In the genomic region with DNA sequence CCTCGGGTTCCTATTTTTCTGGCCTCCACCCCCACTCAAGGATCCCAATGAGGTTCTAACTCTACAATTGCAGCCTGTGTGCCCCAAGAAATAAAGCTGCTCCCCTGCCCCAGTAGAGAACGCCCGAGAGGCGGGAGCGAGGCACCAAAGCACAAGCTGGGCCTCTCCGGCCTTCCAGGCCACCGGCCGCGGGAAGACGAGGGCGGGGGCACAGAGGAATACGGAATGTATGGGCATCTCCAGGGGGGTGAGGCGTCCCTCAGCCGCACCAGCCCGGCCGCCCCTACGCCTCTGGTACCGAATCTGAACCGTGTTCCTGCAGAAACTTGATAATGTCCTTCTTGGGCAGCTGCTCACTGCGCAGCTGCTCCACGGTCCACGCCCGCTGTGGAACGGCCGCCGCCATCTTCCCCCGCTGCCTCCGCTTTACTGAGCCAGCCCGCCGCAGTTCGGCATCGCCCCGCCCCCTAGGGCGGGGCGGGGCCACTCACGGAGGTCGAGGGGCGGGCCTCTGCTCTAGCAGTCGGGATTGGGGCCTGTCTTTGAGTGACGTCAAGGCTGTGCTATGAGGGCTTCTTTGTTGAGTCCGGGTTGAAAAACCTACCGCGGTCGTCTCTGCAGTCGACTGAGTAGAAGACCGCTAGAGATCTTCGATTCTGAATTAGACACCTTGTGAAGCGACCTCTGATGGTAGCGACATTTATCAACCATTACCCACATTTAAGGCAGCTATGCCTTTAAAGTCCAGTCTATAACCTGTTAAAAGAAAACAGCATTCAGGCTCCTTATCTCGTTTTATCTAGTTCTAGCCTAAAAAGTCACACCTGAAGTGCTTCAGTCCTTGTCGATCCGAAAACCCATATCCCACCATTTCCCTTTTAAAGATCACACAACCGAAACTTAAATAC, we compare ENCODE assay signal across 1 cellular context.
TF ChIP-seq lines count a peak whose summit lies in the region.

Gene FKBP3 (minus strand): TSS at position 431 of the 908 bp plus-strand sequence. CDS start 25 bp downstream, at position 406.

TF ChIP-seq in GM12878, 131 proteins besides CTCF, POLR2A, EP300 and RAD21 (continued from another document):
- TF ChIP-seq, protein P1, sequence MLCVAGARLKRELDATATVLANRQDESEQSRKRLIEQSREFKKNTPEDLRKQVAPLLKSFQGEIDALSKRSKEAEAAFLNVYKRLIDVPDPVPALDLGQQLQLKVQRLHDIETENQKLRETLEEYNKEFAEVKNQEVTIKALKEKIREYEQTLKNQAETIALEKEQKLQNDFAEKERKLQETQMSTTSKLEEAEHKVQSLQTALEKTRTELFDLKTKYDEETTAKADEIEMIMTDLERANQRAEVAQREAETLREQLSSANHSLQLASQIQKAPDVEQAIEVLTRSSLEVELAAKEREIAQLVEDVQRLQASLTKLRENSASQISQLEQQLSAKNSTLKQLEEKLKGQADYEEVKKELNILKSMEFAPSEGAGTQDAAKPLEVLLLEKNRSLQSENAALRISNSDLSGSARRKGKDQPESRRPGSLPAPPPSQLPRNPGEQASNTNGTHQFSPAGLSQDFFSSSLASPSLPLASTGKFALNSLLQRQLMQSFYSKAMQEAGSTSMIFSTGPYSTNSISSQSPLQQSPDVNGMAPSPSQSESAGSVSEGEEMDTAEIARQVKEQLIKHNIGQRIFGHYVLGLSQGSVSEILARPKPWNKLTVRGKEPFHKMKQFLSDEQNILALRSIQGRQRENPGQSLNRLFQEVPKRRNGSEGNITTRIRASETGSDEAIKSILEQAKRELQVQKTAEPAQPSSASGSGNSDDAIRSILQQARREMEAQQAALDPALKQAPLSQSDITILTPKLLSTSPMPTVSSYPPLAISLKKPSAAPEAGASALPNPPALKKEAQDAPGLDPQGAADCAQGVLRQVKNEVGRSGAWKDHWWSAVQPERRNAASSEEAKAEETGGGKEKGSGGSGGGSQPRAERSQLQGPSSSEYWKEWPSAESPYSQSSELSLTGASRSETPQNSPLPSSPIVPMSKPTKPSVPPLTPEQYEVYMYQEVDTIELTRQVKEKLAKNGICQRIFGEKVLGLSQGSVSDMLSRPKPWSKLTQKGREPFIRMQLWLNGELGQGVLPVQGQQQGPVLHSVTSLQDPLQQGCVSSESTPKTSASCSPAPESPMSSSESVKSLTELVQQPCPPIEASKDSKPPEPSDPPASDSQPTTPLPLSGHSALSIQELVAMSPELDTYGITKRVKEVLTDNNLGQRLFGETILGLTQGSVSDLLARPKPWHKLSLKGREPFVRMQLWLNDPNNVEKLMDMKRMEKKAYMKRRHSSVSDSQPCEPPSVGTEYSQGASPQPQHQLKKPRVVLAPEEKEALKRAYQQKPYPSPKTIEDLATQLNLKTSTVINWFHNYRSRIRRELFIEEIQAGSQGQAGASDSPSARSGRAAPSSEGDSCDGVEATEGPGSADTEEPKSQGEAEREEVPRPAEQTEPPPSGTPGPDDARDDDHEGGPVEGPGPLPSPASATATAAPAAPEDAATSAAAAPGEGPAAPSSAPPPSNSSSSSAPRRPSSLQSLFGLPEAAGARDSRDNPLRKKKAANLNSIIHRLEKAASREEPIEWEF (IDR thresholded peaks at IDR 0.05; ENCODE audit: insufficient replicate concordance, low read depth, low read length): no peak
- TF ChIP-seq ZBED1 (IDR thresholded peaks at IDR 0.05; ENCODE audit: borderline replicate concordance) (no peak), SKIL (IDR thresholded peaks at IDR 0.05; ENCODE audit: low read depth, poor library complexity, severe bottlenecking) (peak; percentile 90), NBN (IDR thresholded peaks at IDR 0.05) (peak; percentile 73), CBX3 (IDR thresholded peaks at IDR 0.05; ENCODE audit: borderline replicate concordance, low read depth) (no peak), TARDBP (IDR thresholded peaks at IDR 0.05; ENCODE audit: borderline replicate concordance) (0 out of 2 replicates have a peak, but pooled peaks have one; percentile 73), IKZF2 (IDR thresholded peaks at IDR 0.05) (peak; percentile 82), TAF1 (IDR thresholded peaks at IDR 0.05; ENCODE audit: borderline replicate concordance, low read depth, low read length) (peak; percentile 92; the same call in 1 of the 2 replicates), BHLHE40 (IDR thresholded peaks at IDR 0.05; ENCODE audit: borderline replicate concordance in 1 of 2, low read depth in 2 of 2, low read length in 1 of 2) (peak; percentile 94 to 98; a peak in 3 of 4 replicates), RFX5 (IDR thresholded peaks at IDR 0.05; ENCODE audit: low read depth, low read length) (no peak), SMC3 (IDR thresholded peaks at IDR 0.05; ENCODE audit: borderline replicate concordance, low read length) (peak; percentile 34; the same call in 1 of the 2 replicates), TBL1XR1 (IDR thresholded peaks at IDR 0.05; ENCODE audit: low read depth, low read length) (0 out of 2 replicates have a peak, but pooled peaks have one; percentile 25), SP1 (IDR thresholded peaks at IDR 0.05; ENCODE audit: low read depth, low read length) (peak; percentile 95)
